Comparison of ENCODE assay signal across 8 cellular contexts in the genomic region with DNA sequence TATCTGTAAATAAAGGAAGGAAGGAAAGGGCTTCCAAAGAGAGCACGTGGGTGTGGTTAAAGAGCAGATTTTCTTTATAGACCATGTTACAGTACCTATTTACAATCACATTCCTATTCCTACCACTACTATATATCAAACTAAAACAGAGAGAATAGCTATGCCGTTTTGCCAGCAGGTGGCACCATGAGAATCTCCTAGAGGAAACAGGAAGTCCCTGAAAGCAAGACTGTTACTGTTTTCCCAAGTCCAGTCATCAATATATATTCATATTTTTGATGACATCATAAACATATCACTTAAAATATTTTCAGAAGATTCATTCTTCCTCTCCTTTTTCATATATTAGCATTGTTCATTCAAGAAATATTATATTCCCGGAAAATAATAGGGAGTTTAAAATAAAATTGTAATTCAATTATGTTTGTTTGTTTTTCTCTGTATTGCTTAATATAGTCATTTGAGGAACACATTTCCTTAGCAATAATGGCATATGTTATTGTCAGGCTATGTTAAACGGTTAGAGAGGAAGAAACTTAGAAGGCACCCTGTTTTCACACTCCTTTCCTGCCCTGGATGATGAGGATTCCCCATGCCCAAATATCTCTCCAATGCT. TPM values are rescaled to one million over a fixed set of nuclear protein-coding genes. Genes with fewer than 3 reads are reported as not detected.
DNase-seq lines count a peak whose midpoint lies in the region; ATAC-seq and TF ChIP-seq lines count a peak whose summit lies in the region.

No MANE protein-coding gene starts in this region.

- H3K27me3 Mint-ChIP-seq in glutamatergic neuron (ENCODE audit: unreplicated experiment): no peaks in the 10 kb centered on the region

- no peaks in the 10 kb centered on the region for H3K9me3 Mint-ChIP-seq in glutamatergic neuron (ENCODE audit: unreplicated experiment)

- no peaks in the 10 kb centered on the region for H3K9me2 ChIP-seq in DOHH2 (replicated peaks; ENCODE audit: control insufficient read depth, low read length)

- H3K27ac ChIP-seq in DOHH2 (ENCODE audit: low read depth, low read length) (no peak overlapping the region), psoas muscle (no peak overlapping the region)

- H3K27ac Mint-ChIP-seq in glutamatergic neuron (ENCODE audit: unreplicated experiment): no peak overlapping the region

- no peaks in the 10 kb centered on the region for H3K79me2 ChIP-seq in DOHH2 (ENCODE audit: control insufficient read depth, low read length)

- ATAC-seq in GM21576 (IDR thresholded peaks at IDR 0.05; ENCODE audit: unreplicated experiment): peak; percentile 89
- ATAC-seq in psoas muscle: peak in 3 of 4 donors; percentile 46 to 77 (median 68)
- no peak for ATAC-seq in GM19397 (IDR thresholded peaks at IDR 0.05; ENCODE audit: unreplicated experiment)

- intact Hi-C loops in psoas muscle (cut with DNase I): loop anchor here in 1 of 2 donors (5.0 kb wide), 1 partner anchor 463 kb away; no protein-coding TSS in a partner anchor

- H3K4me1 ChIP-seq in DOHH2 (ENCODE audit: control insufficient read depth, low read length) (no peaks in the 10 kb centered on the region), psoas muscle (no peaks in the 10 kb centered on the region)

- H3F3A ChIP-seq in DOHH2 (ENCODE audit: control insufficient read depth, insufficient read depth): no peaks in the 10 kb centered on the region

- no peak overlapping the region for H3K4me3 Mint-ChIP-seq in glutamatergic neuron (ENCODE audit: unreplicated experiment)

- peak; percentile 74 for TF ChIP-seq CTCF in DOHH2 (IDR thresholded peaks at IDR 0.05; ENCODE audit: low read depth, low read length, poor library complexity, severe bottlenecking)
- TF ChIP-seq CTCF in glutamatergic neuron (IDR thresholded peaks at IDR 0.05; ENCODE audit: partially characterized antibody, unreplicated experiment): peak; percentile 69
- peak; percentile 75 for TF ChIP-seq CTCF in psoas muscle (IDR thresholded peaks at IDR 0.05)

- DNase-seq in LHCN-M2 (ENCODE audit: low read depth) (peak; percentile 91), RKO (ENCODE audit: low spot score) (peak; percentile 96), glutamatergic neuron (peak; percentile 66), psoas muscle (peak; percentile 24 to 56)
- peak; percentile 42 for DNase-seq in activated naive CD4-positive, alpha-beta T cell treated with Interleukin-2 at 50 U/mL for 16 hours

- H3K4me2 ChIP-seq in DOHH2 (ENCODE audit: low read length): no peak overlapping the region

- H3K9me3 ChIP-seq in DOHH2 (ENCODE audit: control insufficient read depth, insufficient read depth, low read length) (no peaks in the 10 kb centered on the region), psoas muscle (no peaks in the 10 kb centered on the region)

- H3K4me3 ChIP-seq in DOHH2 (ENCODE audit: low read length) (no peak overlapping the region), psoas muscle (no peak overlapping the region)

- WGBS in psoas muscle, 3 donors: 30 to 41% (median 40%) methylated on average over 4 of the region's 4 CpGs

- no peaks in the 10 kb centered on the region for H3K36me3 ChIP-seq in DOHH2 (ENCODE audit: control insufficient read depth, low read length)
- no peaks in the 10 kb centered on the region for H3K36me3 ChIP-seq in psoas muscle (ENCODE audit: insufficient read depth in 1 of 2, low read depth in 1 of 2)

- H3K36me3 Mint-ChIP-seq in glutamatergic neuron (ENCODE audit: unreplicated experiment): no peaks in the 10 kb centered on the region

- H3K27me3 ChIP-seq in DOHH2 (ENCODE audit: control insufficient read depth, low read length) (peaks cover 3% of the 10 kb centered on the region; the same call in 1 of the 2 replicates), psoas muscle (ENCODE audit: insufficient read depth in 3 of 3, low read length in 2 of 3) (no peaks in the 10 kb centered on the region)

- no peaks in the 10 kb centered on the region for H3K4me1 Mint-ChIP-seq in glutamatergic neuron (ENCODE audit: low read depth, unreplicated experiment)

- H4K20me1 ChIP-seq in DOHH2 (ENCODE audit: control insufficient read depth, insufficient read depth, low read depth, low read length): no peaks in the 10 kb centered on the region

RNA-seq across cellular contexts. Expression of gene CCDC190, which starts 6.6 kb away (rescaled TPM):
- 11.0 and 13.9 TPM in 2 replicates for total RNA-seq in LHCN-M2 (2014; rRNA removed)
- polyA plus RNA-seq in LHCN-M2 (2012): 1.4 TPM
- not detected for total RNA-seq in glutamatergic neuron (ENCODE audit: unreplicated experiment)
- not detected for total RNA-seq in psoas muscle
- under 1 TPM in 1 of 3 donors, not detected in 2; 0.04 TPM for polyA plus RNA-seq in psoas muscle

Comparison
In these comparisons a context has a peak if more than half of its experiments do, and no peak if none do; other contexts are left out.
1. DNase-seq: peak in every context shown above with its lines; median percentile 96 in RKO; 91 in LHCN-M2; 66 in glutamatergic neuron; 42 in activated naive CD4-positive, alpha-beta T cell treated with Interleukin-2 at 50 U/mL for 16 hours; 40 in psoas muscle.
2. RNA of gene CCDC190, which starts 6.6 kb away (total RNA-seq): 11.0 to 13.9 TPM in LHCN-M2; not detected in glutamatergic neuron (single experiment) and not detected in psoas muscle; every median in the first group is over 10 times any median in the second.
3. Peak in every context shown above with its lines, with median percentiles within 50 percentile points of each other: CTCF ChIP-seq.